ENCODE assay signal across 18 cellular contexts in genomic region chr1:187626056-187626455, GRCh38.
A peak's percentile ranks its signal among the peaks of the same experiment; 100 is the strongest.
DNase-seq lines count a peak whose midpoint lies in the region; ATAC-seq and TF ChIP-seq lines count a peak whose summit lies in the region.
"Had no signal": no experiment of that assay in that cellular context is flagged by ENCODE, and none has a peak within 500 bp of the region (broad histone marks: within the 10 kb centered on the region; RNA-seq: fewer than 3 reads in every experiment).

No MANE protein-coding gene starts in this region.

- H3K27me3 ChIP-seq in HAP-1 (ENCODE audit: low read depth) = no peaks in the 10 kb centered on the region
- no peaks in the 10 kb centered on the region for H3K27me3 ChIP-seq in smooth muscle cell (ENCODE audit: low read depth)
- H3K27me3 ChIP-seq in sigmoid colon = no peaks in the 10 kb centered on the region
- H3K27me3 ChIP-seq in testis = no peaks in the 10 kb centered on the region
- H3K27me3 ChIP-seq: tibial artery had no signal

- peaks cover 19% of the 10 kb centered on the region for H3K36me3 Mint-ChIP-seq in WTC11
- H3K36me3 Mint-ChIP-seq: naive B cell had no signal

- CTCF ChIA-PET in WTC11 (lab: Charles Lee) = no interaction called here

- H3K4me2 ChIP-seq in smooth muscle cell = peak overlapping the region; percentile 73

- H3K36me3 ChIP-seq in HAP-1 (replicated peaks) (no peaks in the 10 kb centered on the region), smooth muscle cell (ENCODE audit: low read depth) (no peaks in the 10 kb centered on the region), sigmoid colon (no peaks in the 10 kb centered on the region), testis (ENCODE audit: low read depth, missing control alignments) (no peaks in the 10 kb centered on the region)
- H3K36me3 ChIP-seq: tibial artery had no signal

- no peaks in the 10 kb centered on the region for H3F3A ChIP-seq in smooth muscle cell (ENCODE audit: low read depth)

- POLR2A ChIA-PET in WTC11 (lab: Charles Lee) = no interaction called here

- no peak for TF ChIP-seq EP300 in sigmoid colon (IDR thresholded peaks at IDR 0.05)

- H3K4me1 Mint-ChIP-seq in WTC11 = peaks cover 59% of the 10 kb centered on the region
- H3K4me1 Mint-ChIP-seq: naive B cell had no signal

- 52% methylated on average over 5 of the region's 5 CpGs for WGBS in smooth muscle cell (ENCODE audit: low lambda C conversion rate)
- 26 to 42% methylated on average over 5 of the region's 5 CpGs for WGBS in sigmoid colon, 2 donors
- 76 to 81% methylated on average over 5 of the region's 5 CpGs for WGBS in testis, 2 donors

- no peaks in the 10 kb centered on the region for H4K20me1 ChIP-seq in smooth muscle cell (ENCODE audit: low read depth)

- peaks cover 21% of the 10 kb centered on the region for H3K9me3 Mint-ChIP-seq in WTC11

- H3K9ac ChIP-seq in smooth muscle cell (ENCODE audit: low read depth) = peak overlapping the region; percentile 4

- no peak overlapping the region for H3K4me3 Mint-ChIP-seq in WTC11
- H3K4me3 Mint-ChIP-seq: naive B cell; T-helper 1 cell treated with Interleukin-12 subunit alpha and Interleukin-12 subunit beta and Interleukin-4 antibody, amounts not matched to agents 30 μg/mL and 1 μg/mL, for 36 hours had no signal

- H3K4me1 ChIP-seq in HAP-1 (peaks cover 22% of the 10 kb centered on the region), smooth muscle cell (ENCODE audit: low read depth) (peaks cover 44% of the 10 kb centered on the region), sigmoid colon (no peaks in the 10 kb centered on the region), testis (no peaks in the 10 kb centered on the region)
- H3K4me1 ChIP-seq: tibial artery had no signal

- H3K27ac Mint-ChIP-seq in WTC11 = peak overlapping the region; percentile 88
- H3K27ac Mint-ChIP-seq: naive B cell; T-helper 1 cell treated with Interleukin-12 subunit alpha and Interleukin-12 subunit beta and Interleukin-4 antibody, amounts not matched to agents 30 μg/mL and 1 μg/mL, for 36 hours had no signal

- ATAC-seq in WTC11 (peak; percentile 49), HG02970 (IDR thresholded peaks at IDR 0.05; ENCODE audit: low FRiP score, unreplicated experiment) (no peak)

- H2AFZ ChIP-seq in smooth muscle cell (ENCODE audit: low read depth) = peak overlapping the region; percentile 9

- DNase-seq in HAP-1 (ENCODE audit: low spot score in 2 of 2) (peak; percentile 43 to 67), NCI-H460 (ENCODE audit: extremely low read depth, low read depth) (peak; percentile 6), WTC11 (ENCODE audit: low spot score) (no peak), smooth muscle cell (lab: John Stamatoyannopoulos, UW; ENCODE audit: unreplicated experiment) (no peak), sigmoid colon (no peak), testis (no peak)
- DNase-seq: activated CD4-positive, alpha-beta T cell treated with anti-CD3 and anti-CD28 coated beads for 1 hour; amygdala; C1 segment of cervical spinal cord; DND-41; naive B cell; NCI-H1694 treated with DMSO at 0.1 percent for 48 hours; NK-92 treated with Interleukin-12 subunit alpha and Interleukin-12 subunit beta, amount 100 ng/mL, for 24 hours; stimulated activated CD4-positive, alpha-beta T cell treated with anti-CD3 and anti-CD28 coated beads, Interleukin-4, amount 100 ng/mL, for 24 hours; tibial artery had no signal

- in situ Hi-C loops in HAP-1 (cut with MboI; ENCODE audit: low sequenced_read_pairs) = no loop called here

- H3K4me3 ChIP-seq in HAP-1 (no peak overlapping the region), smooth muscle cell (no peak overlapping the region), sigmoid colon (no peak overlapping the region), testis (no peak overlapping the region)
- H3K4me3 ChIP-seq: lung, tibial artery had no signal

- H3K27me3 Mint-ChIP-seq in WTC11 (ENCODE audit: low read depth) = no peaks in the 10 kb centered on the region
- H3K27me3 Mint-ChIP-seq: naive B cell had no signal

- TF ChIP-seq POLR2A in sigmoid colon (IDR thresholded peaks at IDR 0.05) (no peak), testis (IDR thresholded peaks at IDR 0.05) (no peak)

- intact Hi-C loops in sigmoid colon (cut with DNase I) (no loop called here), testis (cut with DNase I; ENCODE audit: low total_unique reads) (no loop called here)

- no peaks in the 10 kb centered on the region for H3K79me2 ChIP-seq in smooth muscle cell (ENCODE audit: low read depth)

- TF ChIP-seq CTCF in WTC11 (IDR thresholded peaks at IDR 0.05) (no peak), smooth muscle cell (IDR thresholded peaks at IDR 0.05; ENCODE audit: borderline replicate concordance, insufficient read depth, poor library complexity, severe bottlenecking) (no peak), sigmoid colon (IDR thresholded peaks at IDR 0.05) (no peak), testis (IDR thresholded peaks at IDR 0.05) (no peak)

- H3K9me3 ChIP-seq in HAP-1 (no peaks in the 10 kb centered on the region), smooth muscle cell (replicated peaks; ENCODE audit: low read depth) (no peaks in the 10 kb centered on the region), sigmoid colon (peaks cover 0 to 6% (median 1%) of the 10 kb centered on the region in 4 donors), testis (no peaks in the 10 kb centered on the region)
- H3K9me3 ChIP-seq: tibial artery had no signal

- peak overlapping the region; percentile 83 for H3K27ac ChIP-seq in smooth muscle cell (ENCODE audit: low read depth)
- no peak overlapping the region for H3K27ac ChIP-seq in sigmoid colon
- no peak overlapping the region for H3K27ac ChIP-seq in testis
- H3K27ac ChIP-seq: tibial artery had no signal

TF ChIP-seq in WTC11, 78 proteins besides CTCF, POLR2A, EP300 and RAD21 (continues in another document):
- no peak for TF ChIP-seq ZBTB21 (CRISPR knock-in tag; IDR thresholded peaks at IDR 0.05; ENCODE audit: borderline replicate concordance)
- no peak for TF ChIP-seq RORB (CRISPR knock-in tag; IDR thresholded peaks at IDR 0.05)
- no peak for TF ChIP-seq ESRRA (CRISPR knock-in tag; IDR thresholded peaks at IDR 0.05; ENCODE audit: borderline replicate concordance)
- TF ChIP-seq GRHL2 (CRISPR knock-in tag; IDR thresholded peaks at IDR 0.05; ENCODE audit: insufficient replicate concordance, severe bottlenecking) = no peak
- no peak for TF ChIP-seq HMGA2 (CRISPR knock-in tag; IDR thresholded peaks at IDR 0.05)
- no peak for TF ChIP-seq SMAD3 (CRISPR knock-in tag; IDR thresholded peaks at IDR 0.05; ENCODE audit: borderline replicate concordance)
- no peak for TF ChIP-seq MLX (CRISPR knock-in tag; IDR thresholded peaks at IDR 0.05)
- no peak for TF ChIP-seq ZNF416 (CRISPR knock-in tag; IDR thresholded peaks at IDR 0.05)
- TF ChIP-seq FOXP1 (CRISPR knock-in tag; IDR thresholded peaks at IDR 0.05; ENCODE audit: borderline replicate concordance) = no peak
- TF ChIP-seq, protein P1, sequence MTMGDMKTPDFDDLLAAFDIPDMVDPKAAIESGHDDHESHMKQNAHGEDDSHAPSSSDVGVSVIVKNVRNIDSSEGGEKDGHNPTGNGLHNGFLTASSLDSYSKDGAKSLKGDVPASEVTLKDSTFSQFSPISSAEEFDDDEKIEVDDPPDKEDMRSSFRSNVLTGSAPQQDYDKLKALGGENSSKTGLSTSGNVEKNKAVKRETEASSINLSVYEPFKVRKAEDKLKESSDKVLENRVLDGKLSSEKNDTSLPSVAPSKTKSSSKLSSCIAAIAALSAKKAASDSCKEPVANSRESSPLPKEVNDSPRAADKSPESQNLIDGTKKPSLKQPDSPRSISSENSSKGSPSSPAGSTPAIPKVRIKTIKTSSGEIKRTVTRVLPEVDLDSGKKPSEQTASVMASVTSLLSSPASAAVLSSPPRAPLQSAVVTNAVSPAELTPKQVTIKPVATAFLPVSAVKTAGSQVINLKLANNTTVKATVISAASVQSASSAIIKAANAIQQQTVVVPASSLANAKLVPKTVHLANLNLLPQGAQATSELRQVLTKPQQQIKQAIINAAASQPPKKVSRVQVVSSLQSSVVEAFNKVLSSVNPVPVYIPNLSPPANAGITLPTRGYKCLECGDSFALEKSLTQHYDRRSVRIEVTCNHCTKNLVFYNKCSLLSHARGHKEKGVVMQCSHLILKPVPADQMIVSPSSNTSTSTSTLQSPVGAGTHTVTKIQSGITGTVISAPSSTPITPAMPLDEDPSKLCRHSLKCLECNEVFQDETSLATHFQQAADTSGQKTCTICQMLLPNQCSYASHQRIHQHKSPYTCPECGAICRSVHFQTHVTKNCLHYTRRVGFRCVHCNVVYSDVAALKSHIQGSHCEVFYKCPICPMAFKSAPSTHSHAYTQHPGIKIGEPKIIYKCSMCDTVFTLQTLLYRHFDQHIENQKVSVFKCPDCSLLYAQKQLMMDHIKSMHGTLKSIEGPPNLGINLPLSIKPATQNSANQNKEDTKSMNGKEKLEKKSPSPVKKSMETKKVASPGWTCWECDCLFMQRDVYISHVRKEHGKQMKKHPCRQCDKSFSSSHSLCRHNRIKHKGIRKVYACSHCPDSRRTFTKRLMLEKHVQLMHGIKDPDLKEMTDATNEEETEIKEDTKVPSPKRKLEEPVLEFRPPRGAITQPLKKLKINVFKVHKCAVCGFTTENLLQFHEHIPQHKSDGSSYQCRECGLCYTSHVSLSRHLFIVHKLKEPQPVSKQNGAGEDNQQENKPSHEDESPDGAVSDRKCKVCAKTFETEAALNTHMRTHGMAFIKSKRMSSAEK (CRISPR knock-in tag; IDR thresholded peaks at IDR 0.05; ENCODE audit: borderline replicate concordance) = no peak
- TF ChIP-seq CDX4 (CRISPR knock-in tag; IDR thresholded peaks at IDR 0.05; ENCODE audit: borderline replicate concordance) = no peak
- TF ChIP-seq USF2 (CRISPR knock-in tag; IDR thresholded peaks at IDR 0.05) = no peak
- TF ChIP-seq PRRX2 (CRISPR knock-in tag; IDR thresholded peaks at IDR 0.05) = no peak

Comparison
In these comparisons a context has a peak if more than half of its experiments do, and no peak if none do; other contexts are left out.
1. DNase-seq: peak in HAP-1 (2 of 2) and NCI-H460 (single experiment); none in WTC11 (single experiment), smooth muscle cell (single experiment), sigmoid colon (single experiment) and testis (single experiment).